8 cellular contexts compared by ENCODE assay signal in genomic region chr2:174158003-174158402, GRCh38.
DNase-seq lines count a peak whose midpoint lies in the region; ATAC-seq and TF ChIP-seq lines count a peak whose summit lies in the region.

No MANE protein-coding gene starts in this region.

- no peaks in the 10 kb centered on the region for H3K36me3 ChIP-seq in esophagus squamous epithelium
- H3K36me3 ChIP-seq in parathyroid adenoma (ENCODE audit: control insufficient read depth, insufficient read depth, low read length): no peaks in the 10 kb centered on the region

- H3K27me3 ChIP-seq in esophagus squamous epithelium: no peaks in the 10 kb centered on the region
- H3K27me3 ChIP-seq in parathyroid adenoma (ENCODE audit: control insufficient read depth, insufficient read depth, low read length): no peaks in the 10 kb centered on the region

- H3K79me2 ChIP-seq in parathyroid adenoma: peaks cover 5% of the 10 kb centered on the region

- H3K4me1 ChIP-seq in esophagus squamous epithelium: peaks cover 0 to 23% (median 7%) of the 10 kb centered on the region in 3 donors
- H3K4me1 ChIP-seq in parathyroid adenoma: peaks cover 5% of the 10 kb centered on the region

- DNase-seq in SIG-M5 treated with dmso at 0.1 percent for 504 hours (lab: John Stamatoyannopoulos, UW; ENCODE audit: unreplicated experiment): peak; percentile 31
- DNase-seq in SIG-M5 (lab: John Stamatoyannopoulos, UW): no peak
- DNase-seq in SK-N-DZ (ENCODE audit: low spot score): peak; percentile 35
- no peak for DNase-seq in esophagus squamous epithelium (lab: John Stamatoyannopoulos, UW)
- no peak for DNase-seq in 8988T

- intact Hi-C loops in esophagus squamous epithelium (cut with DNase I): no loop called here

- H3K4me3 ChIP-seq in esophagus squamous epithelium: no peak overlapping the region
- H3K4me3 ChIP-seq in parathyroid adenoma (ENCODE audit: low read depth, low read length): no peak overlapping the region

- peak in 5 of 6 experiments; percentile 21 to 53 (median 28) for TF ChIP-seq CTCF in esophagus squamous epithelium (IDR thresholded peaks at IDR 0.05)
- peak; percentile 46 for TF ChIP-seq CTCF in parathyroid adenoma (IDR thresholded peaks at IDR 0.05)

- WGBS in esophagus squamous epithelium, 2 donors: 76 to 82% methylated on average over 3 of the region's 3 CpGs

- TF ChIP-seq POLR2A in esophagus squamous epithelium (IDR thresholded peaks at IDR 0.05): no peak

- ATAC-seq in HG02852 (IDR thresholded peaks at IDR 0.05; ENCODE audit: unreplicated experiment): peak; percentile 68
- no peak for ATAC-seq in GM18498 (IDR thresholded peaks at IDR 0.05; ENCODE audit: unreplicated experiment)

- no peak overlapping the region for H3K27ac ChIP-seq in esophagus squamous epithelium
- no peak overlapping the region for H3K27ac ChIP-seq in parathyroid adenoma

- no peaks in the 10 kb centered on the region for H3K9me3 ChIP-seq in esophagus squamous epithelium
- no peaks in the 10 kb centered on the region for H3K9me3 ChIP-seq in parathyroid adenoma (ENCODE audit: control insufficient read depth, low read length)

- H3K9ac ChIP-seq in parathyroid adenoma: no peak overlapping the region

- H2AFZ ChIP-seq in parathyroid adenoma: no peak overlapping the region

- no peak overlapping the region for H3K4me2 ChIP-seq in parathyroid adenoma (ENCODE audit: low read length)

Comparison
In these comparisons a context has a peak if more than half of its experiments do, and no peak if none do; other contexts are left out.
1. DNase-seq: peak in SIG-M5 treated with dmso at 0.1 percent for 504 hours (single experiment) and SK-N-DZ (single experiment); none in SIG-M5 (single experiment), esophagus squamous epithelium (single experiment) and 8988T (single experiment).